12 cellular contexts compared by ENCODE assay signal in the genomic region with DNA sequence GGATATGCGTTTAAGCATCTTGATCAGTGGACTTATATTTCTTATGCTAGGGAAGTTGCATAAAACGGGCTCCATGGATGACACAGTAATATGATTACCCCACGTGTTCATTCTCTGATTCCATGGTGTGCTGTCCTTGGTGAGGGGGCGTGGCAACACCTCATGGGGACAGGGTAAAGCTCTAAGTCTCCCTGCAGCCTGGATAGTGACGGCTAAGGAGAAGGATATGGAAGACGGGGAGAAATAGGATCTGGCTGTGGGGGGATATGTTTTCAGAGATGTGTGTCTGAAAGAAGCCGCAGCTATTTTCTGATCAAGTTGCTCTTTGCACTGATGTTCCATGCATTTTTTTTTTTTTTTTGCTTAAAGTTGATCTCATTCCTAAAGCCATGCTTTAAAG.
DNase-seq lines count a peak whose midpoint lies in the region; ATAC-seq and TF ChIP-seq lines count a peak whose summit lies in the region.
"Had no signal": no experiment of that assay in that cellular context is flagged by ENCODE, and none has a peak within 500 bp of the region (broad histone marks: within the 10 kb centered on the region; RNA-seq: fewer than 3 reads in every experiment).

No MANE protein-coding gene starts in this region.

- ATAC-seq in central memory CD8-positive, alpha-beta T cell (replicated peaks; ENCODE audit: extremely low read depth, poor library complexity, severe bottlenecking): no peak
- ATAC-seq in HG02938 (IDR thresholded peaks at IDR 0.05; ENCODE audit: unreplicated experiment): no peak

- no peak for DNase-seq in activated naive CD4-positive, alpha-beta T cell treated with anti-CD3 and anti-CD28 coated beads, Interleukin-2, amount 50 U/mL, for 16 hours
- DNase-seq in NCI-H526 (lab: John Stamatoyannopoulos, UW): peak; percentile 26 to 48
- no peak for DNase-seq in central memory CD8-positive, alpha-beta T cell (ENCODE audit: low spot score in 2 of 2)
- no peak for DNase-seq in spleen
- no peak for DNase-seq in KG1 (lab: John Stamatoyannopoulos, UW)
- DNase-seq in T-helper 1 cell: no peak
- DNase-seq: cortex of kidney, DND-41, NCI-H187 treated with DMSO at 0.1 percent for 48 hours, psoas muscle had no signal

- intact Hi-C loops in spleen (cut with DNase I; ENCODE audit: low total_unique reads): no loop called here

- peak overlapping the region; percentile 68 for H3K4me3 Mint-ChIP-seq in activated naive CD4-positive, alpha-beta T cell treated with anti-CD3 and anti-CD28 coated beads, Interleukin-2, amount 50 U/mL, for 24 hours
- peak overlapping the region; percentile 14 for H3K4me3 Mint-ChIP-seq in central memory CD8-positive, alpha-beta T cell

- peaks cover 9% of the 10 kb centered on the region for H3K27me3 Mint-ChIP-seq in activated naive CD4-positive, alpha-beta T cell treated with anti-CD3 and anti-CD28 coated beads, Interleukin-2, amount 50 U/mL, for 24 hours
- H3K27me3 Mint-ChIP-seq in central memory CD8-positive, alpha-beta T cell: peaks cover 18% of the 10 kb centered on the region

- no peaks in the 10 kb centered on the region for H3K36me3 ChIP-seq in spleen

- H3K27me3 ChIP-seq in spleen (replicated peaks in 1 of 7): peaks cover 0 to 14% (median 0%) of the 10 kb centered on the region in 7 donors

- H3K27ac ChIP-seq in spleen: peak overlapping the region in 6 of 8 donors; percentile 49 to 84 (median 72)
- H3K27ac ChIP-seq: psoas muscle had no signal

- no peaks in the 10 kb centered on the region for H3K9me3 ChIP-seq in spleen
- H3K9me3 ChIP-seq: psoas muscle had no signal

- no peak overlapping the region for H3K4me3 ChIP-seq in spleen
- H3K4me3 ChIP-seq: psoas muscle had no signal

- peaks cover 4 to 50% (median 17%) of the 10 kb centered on the region in 6 donors for H3K4me1 ChIP-seq in spleen

- peaks cover 6% of the 10 kb centered on the region for H3K36me3 Mint-ChIP-seq in activated naive CD4-positive, alpha-beta T cell treated with anti-CD3 and anti-CD28 coated beads, Interleukin-2, amount 50 U/mL, for 24 hours
- peaks cover 6% of the 10 kb centered on the region for H3K36me3 Mint-ChIP-seq in central memory CD8-positive, alpha-beta T cell (ENCODE audit: insufficient read depth)

- no peaks in the 10 kb centered on the region for H3K9me3 Mint-ChIP-seq in activated naive CD4-positive, alpha-beta T cell treated with anti-CD3 and anti-CD28 coated beads, Interleukin-2, amount 50 U/mL, for 24 hours
- no peaks in the 10 kb centered on the region for H3K9me3 Mint-ChIP-seq in central memory CD8-positive, alpha-beta T cell

- TF ChIP-seq CTCF in spleen (IDR thresholded peaks at IDR 0.05 in 8 of 11, conservative IDR thresholded peaks at IDR 0.05 in 3 of 11): no peak

- WGBS in spleen, 5 donors: 80 to 91% (median 86%) methylated on average over 7 of the region's 7 CpGs

- peaks cover 39% of the 10 kb centered on the region for H3K4me1 Mint-ChIP-seq in activated naive CD4-positive, alpha-beta T cell treated with anti-CD3 and anti-CD28 coated beads, Interleukin-2, amount 50 U/mL, for 24 hours
- H3K4me1 Mint-ChIP-seq in central memory CD8-positive, alpha-beta T cell: peaks cover 24% of the 10 kb centered on the region

- H3K27ac Mint-ChIP-seq in activated naive CD4-positive, alpha-beta T cell treated with anti-CD3 and anti-CD28 coated beads, Interleukin-2, amount 50 U/mL, for 24 hours: peak overlapping the region; percentile 91
- peak overlapping the region; percentile 88 for H3K27ac Mint-ChIP-seq in central memory CD8-positive, alpha-beta T cell (ENCODE audit: low read depth)

- no peak for TF ChIP-seq POLR2A in spleen (IDR thresholded peaks at IDR 0.05)

Comparison
In these comparisons a context has a peak if more than half of its experiments do, and no peak if none do; other contexts are left out.
1. DNase-seq: peak in NCI-H526 (2 of 2); none in activated naive CD4-positive, alpha-beta T cell treated with anti-CD3 and anti-CD28 coated beads, Interleukin-2, amount 50 U/mL, for 16 hours (single experiment), central memory CD8-positive, alpha-beta T cell (0 of 2), spleen (single experiment), KG1 (single experiment) and T-helper 1 cell (0 of 5).